Comparison of ENCODE assay signal across 2 cellular contexts in the genomic region with DNA sequence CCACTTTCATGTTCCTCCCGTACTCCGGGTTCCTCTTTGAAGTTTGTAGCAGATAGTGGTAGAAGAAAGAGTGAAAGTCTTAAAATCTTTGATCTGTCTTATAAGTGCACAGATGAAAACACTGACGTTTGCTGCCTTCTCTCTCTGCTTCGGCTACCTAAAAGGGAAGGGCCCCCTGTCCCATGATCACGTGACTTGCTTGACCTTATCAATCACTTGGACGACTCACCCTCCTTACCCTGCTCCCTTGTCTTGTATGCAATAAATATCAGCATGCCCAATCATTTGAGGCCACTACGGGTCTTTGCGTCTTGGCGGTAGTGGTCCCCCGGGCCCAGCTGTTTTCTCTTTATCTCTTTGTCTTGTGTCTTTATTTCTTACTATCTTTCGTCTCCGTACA. TPM values are rescaled to one million over a fixed set of nuclear protein-coding genes. Genes with fewer than 3 reads are reported as not detected.
"Had no signal": no experiment of that assay in that cellular context is flagged by ENCODE, and none has a peak within 500 bp of the region (broad histone marks: within the 10 kb centered on the region; RNA-seq: fewer than 3 reads in every experiment).

No MANE protein-coding gene starts in this region.

RNA-seq across cellular contexts. Expression of gene SMCO1, which starts 6.1 kb away (rescaled TPM):
- total RNA-seq: G401, GM12878 had no signal
